1 cellular context compared by ENCODE assay signal in genomic region chr2:176001281-176001902, GRCh38.
TF ChIP-seq lines count a peak whose summit lies in the region.

No MANE protein-coding gene starts in this region.

TF ChIP-seq in HepG2, 621 proteins besides CTCF, POLR2A, EP300 and RAD21 (continued from another document):
- peak; percentile 12 for TF ChIP-seq TEAD3 (CRISPR knock-in tag; optimal IDR thresholded peaks at IDR 0.05; ENCODE audit: borderline replicate concordance)
- no peak for TF ChIP-seq KLF15 (CRISPR knock-in tag; IDR thresholded peaks at IDR 0.05; ENCODE audit: borderline replicate concordance)
- 0 out of 2 replicates have a peak, but pooled peaks have one; percentile 34 for TF ChIP-seq ELF4 (CRISPR knock-in tag; IDR thresholded peaks at IDR 0.05; ENCODE audit: borderline replicate concordance)
- peak; percentile 54; the same call in 1 of the 2 replicates for TF ChIP-seq ZNF580 (CRISPR knock-in tag; IDR thresholded peaks at IDR 0.05; ENCODE audit: borderline replicate concordance, low read depth)
